In genomic region chr3:66656608-66657007, GRCh38 we compare ENCODE assay signal across 7 cellular contexts.
"Had no signal": no experiment of that assay in that cellular context is flagged by ENCODE, and none has a peak within 500 bp of the region (broad histone marks: within the 10 kb centered on the region; RNA-seq: fewer than 3 reads in every experiment).

No MANE protein-coding gene starts in this region.

- H3K9me3 ChIP-seq: colonic mucosa had no signal

- H3K27ac ChIP-seq: colonic mucosa had no signal

- H3K36me3 ChIP-seq: colonic mucosa had no signal

- H3K27me3 ChIP-seq: colonic mucosa had no signal

- DNase-seq: activated naive CD4-positive, alpha-beta T cell treated with anti-CD3 and anti-CD28 coated beads, Interleukin-2, amount 10 ng/mL, durations not matched to agents 7 days and 5 days; colonic mucosa; effector CD8-positive, alpha-beta T cell; hippocampal formation; stimulated activated naive B cell treated with anti-CD40 and anti-IgM and Interleukin-4, amounts not matched to agents 10 μg/mL and 1 μg/mL and 100 μg/mL, for 72 hours; T-helper 2 cell; trophoblast cell had no signal

- H3K4me1 ChIP-seq: colonic mucosa had no signal

- ATAC-seq: stimulated activated naive B cell treated with anti-CD40 and anti-IgM and Interleukin-4, amounts not matched to agents 10 μg/mL and 1 μg/mL and 100 μg/mL, for 72 hours had no signal

- H3K4me3 ChIP-seq: colonic mucosa had no signal
